In the genomic region with DNA sequence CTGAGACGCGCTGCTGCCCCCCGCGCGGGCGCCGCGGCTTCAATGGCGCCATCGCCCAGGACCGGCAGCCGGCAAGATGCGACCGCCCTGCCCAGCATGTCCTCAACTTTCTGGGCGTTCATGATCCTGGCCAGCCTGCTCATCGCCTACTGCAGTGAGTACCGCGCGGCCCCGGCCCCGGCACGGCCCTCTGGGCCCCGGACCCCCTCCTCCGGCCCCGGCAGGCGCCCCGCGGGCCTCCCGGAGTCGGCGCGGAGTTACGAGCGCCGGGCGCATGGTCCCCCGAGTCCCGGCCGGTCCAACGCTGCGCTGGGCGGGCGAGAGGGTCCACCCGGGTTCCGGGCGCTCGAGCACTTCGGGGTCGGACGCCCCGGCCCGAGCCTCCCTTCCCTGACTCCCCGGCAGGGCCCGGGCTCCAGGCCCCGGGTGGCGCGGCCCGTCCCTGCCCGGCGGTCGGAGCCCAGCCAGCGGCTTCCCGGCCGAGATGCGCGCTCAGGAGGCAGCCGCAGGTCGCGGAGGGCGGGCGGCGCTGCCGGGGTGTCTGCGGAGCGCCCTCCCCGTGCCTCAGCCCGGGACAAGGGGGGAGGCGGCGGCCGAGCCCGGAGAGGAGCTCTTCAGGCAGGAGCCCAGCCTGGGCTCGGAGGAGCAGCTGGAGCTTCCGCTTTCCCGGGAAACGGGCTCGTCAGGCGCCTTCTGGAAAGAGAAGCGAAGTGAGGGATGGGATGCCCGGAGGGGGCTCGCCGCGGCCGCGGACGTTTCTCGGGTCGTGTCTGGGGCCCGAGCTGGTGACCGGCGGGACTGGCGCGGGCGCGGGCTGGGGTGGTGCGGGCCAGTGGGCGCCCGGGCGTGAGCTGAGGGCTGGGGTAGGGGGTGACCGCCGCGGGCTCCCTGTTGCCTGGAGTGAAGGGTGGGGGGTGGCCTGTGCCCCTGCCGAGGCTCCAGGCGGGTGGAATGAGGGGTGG, we compare ENCODE assay signal across 13 cellular contexts.
DNase-seq lines count a peak whose midpoint lies in the region; ATAC-seq, FAIRE-seq and TF ChIP-seq lines count a peak whose summit lies in the region.
"Had no signal": no experiment of that assay in that cellular context is flagged by ENCODE, and none has a peak within 500 bp of the region (broad histone marks: within the 10 kb centered on the region; RNA-seq: fewer than 3 reads in every experiment).

No MANE protein-coding gene starts in this region.

- H4K20me1 ChIP-seq in endothelial cell of umbilical vein (replicated peaks; ENCODE audit: control insufficient read depth, extremely low read depth, insufficient read depth, low read length): no peaks in the 10 kb centered on the region

- no peaks in the 10 kb centered on the region for H3K9me3 ChIP-seq in endothelial cell of umbilical vein (replicated peaks; ENCODE audit: control insufficient read depth, insufficient read depth, low read length)
- no peaks in the 10 kb centered on the region for H3K9me3 ChIP-seq in muscle layer of colon (ENCODE audit: low read length)
- no peaks in the 10 kb centered on the region for H3K9me3 ChIP-seq in upper lobe of right lung
- H3K9me3 ChIP-seq: BLaER1 had no signal

- no peaks in the 10 kb centered on the region for H3K36me3 ChIP-seq in endothelial cell of umbilical vein (ENCODE audit: control insufficient read depth in 2 of 2, extremely low read depth in 1 of 2, insufficient read depth in 2 of 2, low read length in 2 of 2)
- H3K36me3 ChIP-seq in muscle layer of colon (ENCODE audit: insufficient read depth, low read length): no peaks in the 10 kb centered on the region
- H3K36me3 ChIP-seq in upper lobe of right lung: no peaks in the 10 kb centered on the region
- H3K36me3 ChIP-seq: BLaER1 had no signal

- H3K4me3 ChIP-seq in endothelial cell of umbilical vein (replicated peaks in 1 of 3; ENCODE audit: insufficient read depth in 1 of 3, low read depth in 1 of 3, low read length in 3 of 3) (no peak overlapping the region), muscle layer of colon (ENCODE audit: low read depth in 1 of 2, low read length in 2 of 2) (peak overlapping the region; percentile 9 to 38), upper lobe of right lung (peak overlapping the region; percentile 39)
- H3K4me3 ChIP-seq: BLaER1, PC-9 had no signal

- TF ChIP-seq CTCF in endothelial cell of umbilical vein (IDR thresholded peaks at IDR 0.05; ENCODE audit: extremely low read depth in 1 of 2, insufficient read depth in 1 of 2, low read depth in 1 of 2, low read length in 2 of 2) (no peak), upper lobe of right lung (IDR thresholded peaks at IDR 0.05) (no peak), GM10248 (IDR thresholded peaks at IDR 0.05; ENCODE audit: control extremely low read depth, extremely low read depth, low read depth, missing control alignments) (no peak)

- no peaks in the 10 kb centered on the region for H3K9me1 ChIP-seq in endothelial cell of umbilical vein (replicated peaks; ENCODE audit: control insufficient read depth, extremely low read depth, insufficient read depth, low read length)

- peaks cover 22 to 29% of the 10 kb centered on the region in 2 experiments for H3K27me3 ChIP-seq in endothelial cell of umbilical vein (ENCODE audit: control insufficient read depth in 2 of 2, insufficient read depth in 2 of 2, low read length in 2 of 2)
- H3K27me3 ChIP-seq in muscle layer of colon (ENCODE audit: control insufficient read depth in 1 of 2, insufficient read depth in 2 of 2, low read length in 2 of 2): peaks cover 18 to 51% of the 10 kb centered on the region in 2 donors
- peaks cover 54% of the 10 kb centered on the region for H3K27me3 ChIP-seq in upper lobe of right lung

- no peaks in the 10 kb centered on the region for H3K4me1 Mint-ChIP-seq in activated CD8-positive, alpha-beta memory T cell treated with anti-CD3 and anti-CD28 coated beads, Interleukin-2, amount 10 ng/mL, durations not matched to agents 7 days and 5 days
- H3K4me1 Mint-ChIP-seq: stimulated activated effector memory CD8-positive, alpha-beta T cell treated with anti-CD3 and anti-CD28 coated beads, Interleukin-12 subunit alpha, Interleukin-12 subunit beta, amount 100 ng/mL, for 72 hours had no signal

- DNase-seq in activated CD8-positive, alpha-beta memory T cell treated with anti-CD3 and anti-CD28 coated beads, Interleukin-2, amount 50 U/mL, for 48 hours: peak; percentile 39
- DNase-seq in activated CD8-positive, alpha-beta memory T cell treated with anti-CD3 and anti-CD28 coated beads, Interleukin-2, amount 10 ng/mL, durations not matched to agents 7 days and 5 days: no peak
- DNase-seq in endothelial cell of umbilical vein (ENCODE audit: low read depth, low spot score) (no peak), upper lobe of right lung (peak; percentile 69), GM10248 (ENCODE audit: extremely low spot score) (no peak)
- no peak for DNase-seq in stimulated activated CD4-positive, alpha-beta T cell treated with anti-CD3 and anti-CD28 coated beads, Interleukin-15, amount 100 ng/mL, for 24 hours
- DNase-seq: effector memory CD8-positive, alpha-beta T cell; PC-9 had no signal

- H3K9me3 Mint-ChIP-seq in activated CD8-positive, alpha-beta memory T cell treated with anti-CD3 and anti-CD28 coated beads, Interleukin-2, amount 10 ng/mL, durations not matched to agents 7 days and 5 days (ENCODE audit: low read depth): no peaks in the 10 kb centered on the region
- H3K9me3 Mint-ChIP-seq: effector memory CD8-positive, alpha-beta T cell; stimulated activated effector memory CD8-positive, alpha-beta T cell treated with anti-CD3 and anti-CD28 coated beads, Interleukin-12 subunit alpha, Interleukin-12 subunit beta, amount 100 ng/mL, for 72 hours had no signal

- intact Hi-C loops in endothelial cell of umbilical vein (cut with micrococcal nuclease) (loop anchor here (2.0 to 10.0 kb wide), 2 partner anchors 1645 to 1695 kb away; no protein-coding TSS in a partner anchor), upper lobe of right lung (cut with DNase I) (no loop called here)

- POLR2A ChIA-PET in endothelial cell of umbilical vein (lab: Charles Lee): no interaction called here
- POLR2A ChIA-PET in GM10248 (lab: Yijun Ruan, JAX): no interaction called here

- BruUV-seq in endothelial cell of umbilical vein (replicated peaks; lab: Mats Ljungman, UMichigan): no TSS peak

- dilution Hi-C loops in endothelial cell of umbilical vein (cut with MboI; ENCODE audit: extremely low pct_ligation_motif_present, low sequenced_read_pairs): no loop called here

- H3K79me2 ChIP-seq in endothelial cell of umbilical vein (ENCODE audit: control insufficient read depth, insufficient read depth, low read length): no peaks in the 10 kb centered on the region

- H3K27me3 Mint-ChIP-seq in activated CD8-positive, alpha-beta memory T cell treated with anti-CD3 and anti-CD28 coated beads, Interleukin-2, amount 10 ng/mL, durations not matched to agents 7 days and 5 days: peaks cover 52% of the 10 kb centered on the region

- FAIRE-seq in endothelial cell of umbilical vein (lab: Jason Lieb, UNC): no peak
- FAIRE-seq: HTR-8/SVneo had no signal

- H3K4me1 ChIP-seq in endothelial cell of umbilical vein (ENCODE audit: control insufficient read depth, extremely low read depth, insufficient read depth, low read length): no peaks in the 10 kb centered on the region
- H3K4me1 ChIP-seq in muscle layer of colon (ENCODE audit: insufficient read depth, low read length): no peaks in the 10 kb centered on the region
- no peaks in the 10 kb centered on the region for H3K4me1 ChIP-seq in upper lobe of right lung
- H3K4me1 ChIP-seq: BLaER1 had no signal

- no peak overlapping the region for H3K4me2 ChIP-seq in endothelial cell of umbilical vein (ENCODE audit: insufficient read depth, low read length)
- H3K4me2 ChIP-seq: BLaER1, PC-9 had no signal

- TF ChIP-seq POLR2A in endothelial cell of umbilical vein (IDR thresholded peaks at IDR 0.05; ENCODE audit: low read depth, low read length): no peak

- no peaks in the 10 kb centered on the region for H3K36me3 Mint-ChIP-seq in activated CD8-positive, alpha-beta memory T cell treated with anti-CD3 and anti-CD28 coated beads, Interleukin-2, amount 10 ng/mL, durations not matched to agents 7 days and 5 days
- H3K36me3 Mint-ChIP-seq: stimulated activated effector memory CD8-positive, alpha-beta T cell treated with anti-CD3 and anti-CD28 coated beads, Interleukin-12 subunit alpha, Interleukin-12 subunit beta, amount 100 ng/mL, for 72 hours had no signal

- no peak overlapping the region for H3K9ac ChIP-seq in endothelial cell of umbilical vein (replicated peaks; ENCODE audit: extremely low read depth, insufficient read depth, low read length)
- no peak overlapping the region for H3K9ac ChIP-seq in muscle layer of colon (ENCODE audit: low read length)
- H3K9ac ChIP-seq: BLaER1 had no signal

- no peak overlapping the region for H3K27ac Mint-ChIP-seq in activated CD8-positive, alpha-beta memory T cell treated with anti-CD3 and anti-CD28 coated beads, Interleukin-2, amount 10 ng/mL, durations not matched to agents 7 days and 5 days
- H3K27ac Mint-ChIP-seq: effector memory CD8-positive, alpha-beta T cell; stimulated activated effector memory CD8-positive, alpha-beta T cell treated with anti-CD3 and anti-CD28 coated beads, Interleukin-12 subunit alpha, Interleukin-12 subunit beta, amount 100 ng/mL, for 72 hours had no signal

- no peak overlapping the region for H2AFZ ChIP-seq in endothelial cell of umbilical vein (ENCODE audit: low read depth, low read length)
- H2AFZ ChIP-seq: PC-9 had no signal

- CTCF ChIA-PET in activated CD8-positive, alpha-beta memory T cell treated with anti-CD3 and anti-CD28 coated beads, Interleukin-2, amount 10 ng/mL, durations not matched to agents 7 days and 5 days (lab: Charles Lee): no interaction called here
- CTCF ChIA-PET in endothelial cell of umbilical vein (lab: Charles Lee): interaction anchor here (4.9 kb wide), 1 partner anchor 1645 kb away, joined by 82 read pairs; no protein-coding TSS in a partner anchor
- CTCF ChIA-PET in GM10248 (lab: Yijun Ruan, JAX): no interaction called here

- no peak for ATAC-seq in activated CD8-positive, alpha-beta memory T cell treated with anti-CD3 and anti-CD28 coated beads, Interleukin-2, amount 10 ng/mL, durations not matched to agents 7 days and 5 days
- ATAC-seq in upper lobe of right lung (peak; percentile 6), HG02588 (IDR thresholded peaks at IDR 0.05; ENCODE audit: unreplicated experiment) (no peak)
- ATAC-seq: effector memory CD8-positive, alpha-beta T cell; stimulated activated effector memory CD8-positive, alpha-beta T cell treated with anti-CD3 and anti-CD28 coated beads, Interleukin-12 subunit alpha, Interleukin-12 subunit beta, amount 100 ng/mL, for 72 hours had no signal

- no peak overlapping the region for H3K4me3 Mint-ChIP-seq in activated CD8-positive, alpha-beta memory T cell treated with anti-CD3 and anti-CD28 coated beads, Interleukin-2, amount 10 ng/mL, durations not matched to agents 7 days and 5 days
- H3K4me3 Mint-ChIP-seq: effector memory CD8-positive, alpha-beta T cell; stimulated activated effector memory CD8-positive, alpha-beta T cell treated with anti-CD3 and anti-CD28 coated beads, Interleukin-12 subunit alpha, Interleukin-12 subunit beta, amount 100 ng/mL, for 72 hours had no signal

- H3K27ac ChIP-seq in endothelial cell of umbilical vein (ENCODE audit: insufficient read depth, low read depth, low read length) (no peak overlapping the region), muscle layer of colon (ENCODE audit: low read depth, low read length) (no peak overlapping the region), upper lobe of right lung (no peak overlapping the region)
- H3K27ac ChIP-seq: BLaER1, PC-9 had no signal

Comparison
In these comparisons a context has a peak if more than half of its experiments do, and no peak if none do; other contexts are left out.
1. DNase-seq: peak in activated CD8-positive, alpha-beta memory T cell treated with anti-CD3 and anti-CD28 coated beads, Interleukin-2, amount 50 U/mL, for 48 hours (single experiment) and upper lobe of right lung (single experiment); none in activated CD8-positive, alpha-beta memory T cell treated with anti-CD3 and anti-CD28 coated beads, Interleukin-2, amount 10 ng/mL, durations not matched to agents 7 days and 5 days (single experiment), endothelial cell of umbilical vein (single experiment), stimulated activated CD4-positive, alpha-beta T cell treated with anti-CD3 and anti-CD28 coated beads, Interleukin-15, amount 100 ng/mL, for 24 hours (single experiment) and GM10248 (single experiment).
2. H3K4me3 ChIP-seq: peak in muscle layer of colon (2 of 2) and upper lobe of right lung (single experiment); none in endothelial cell of umbilical vein (0 of 3).